Comparison of ENCODE assay signal across 8 cellular contexts in the genomic region with DNA sequence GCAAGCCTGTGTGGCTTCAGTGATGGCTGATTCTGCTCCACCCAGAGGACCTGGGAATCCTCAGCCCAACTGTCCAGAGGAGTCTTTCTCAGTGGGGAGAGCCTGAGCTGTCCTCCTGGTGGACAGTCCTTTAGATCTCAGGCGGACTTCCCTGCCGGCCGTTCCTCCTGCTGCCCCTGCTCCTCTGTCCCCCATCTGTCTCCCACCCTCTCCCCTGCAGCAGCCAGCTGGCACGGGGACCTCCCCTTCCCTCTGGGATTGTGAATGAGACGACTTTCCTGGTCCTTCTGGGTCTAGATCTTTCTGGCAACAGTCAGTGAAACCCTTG.
DNase-seq lines count a peak whose midpoint lies in the region; ATAC-seq and TF ChIP-seq lines count a peak whose summit lies in the region.

No MANE protein-coding gene starts in this region.

- TF ChIP-seq CTCF in AG09319 (IDR thresholded peaks at IDR 0.05; ENCODE audit: low read depth, low read length) (0 out of 2 replicates have a peak, but pooled peaks have one; percentile 0), IMR-90 (conservative IDR thresholded peaks at IDR 0.05; ENCODE audit: low read depth, low read length) (0 out of 2 replicates have a peak, but pooled peaks have one; percentile 12), mammary epithelial cell (conservative IDR thresholded peaks at IDR 0.05 in 1 of 2, IDR thresholded peaks at IDR 0.05 in 1 of 2; ENCODE audit: extremely low read depth in 1 of 2, insufficient read depth in 1 of 2, low read depth in 1 of 2, low read length in 2 of 2) (peak in 1 of 2 donors; percentile 3)

- H4K91ac ChIP-seq in IMR-90 (ENCODE audit: insufficient read depth, low read depth, low read length): peak overlapping the region; percentile 76

- TF ChIP-seq POLR2A in IMR-90 (IDR thresholded peaks at IDR 0.05; ENCODE audit: low read depth, low read length): no peak

- peaks cover 0 to 8% (median 2%) of the 10 kb centered on the region in 3 donors for H3K36me3 Mint-ChIP-seq in naive thymus-derived CD8-positive, alpha-beta T cell

- H3K4ac ChIP-seq in IMR-90 (ENCODE audit: low read depth, low read length): peak overlapping the region; percentile 96

- no peak for TF ChIP-seq RAD21 in IMR-90 (IDR thresholded peaks at IDR 0.05; ENCODE audit: low read length)

- no peak overlapping the region for H3K56ac ChIP-seq in IMR-90 (ENCODE audit: extremely low read depth, insufficient read depth, low read length)

- H4K8ac ChIP-seq in IMR-90 (ENCODE audit: low read depth in 2 of 2, low read length in 2 of 2): peak overlapping the region; percentile 55 to 81; a peak in 3 of 4 replicates

- peaks cover 25 to 78% (median 62%) of the 10 kb centered on the region in 4 donors for H3K4me1 Mint-ChIP-seq in naive thymus-derived CD8-positive, alpha-beta T cell

- H2AK5ac ChIP-seq in IMR-90 (ENCODE audit: low read depth, low read length): peak overlapping the region; percentile 97

- POLR2A ChIA-PET in IMR-90 (lab: Charles Lee; ENCODE audit: unreplicated experiment): no interaction called here
- POLR2A ChIA-PET in naive thymus-derived CD8-positive, alpha-beta T cell (lab: Charles Lee): interaction anchor here (0.8 to 74.5 kb wide), 8 partner anchors 7 to 89 kb away, joined by 3 to 5369 read pairs (median 194); no protein-coding TSS in a partner anchor

- H3K79me2 ChIP-seq in mammary epithelial cell (ENCODE audit: insufficient read depth, low read length): peaks cover 96% of the 10 kb centered on the region

- H2BK20ac ChIP-seq in IMR-90 (ENCODE audit: low read depth, low read length): peak overlapping the region; percentile 80

- dilution Hi-C loops in IMR-90 (cut with HindIII; ENCODE audit: low sequenced_read_pairs, unreplicated experiment): no loop called here
- dilution Hi-C loops in mammary epithelial cell (cut with HindIII; ENCODE audit: low sequenced_read_pairs): loop anchor here (5.0 kb wide), 4 partner anchors 33 to 133 kb away; no protein-coding TSS in a partner anchor

- H3K18ac ChIP-seq in IMR-90 (ENCODE audit: low read depth, low read length): peak overlapping the region; percentile 49

- H3K9me3 Mint-ChIP-seq in naive thymus-derived CD8-positive, alpha-beta T cell: no peaks in the 10 kb centered on the region

- H3K14ac ChIP-seq in IMR-90 (replicated peaks; ENCODE audit: low read depth, low read length): peak overlapping the region; percentile 97

- H2AFZ ChIP-seq in IMR-90 (replicated peaks; ENCODE audit: low read length, poor library complexity) (no peak overlapping the region), mammary epithelial cell (ENCODE audit: low read depth, low read length) (no peak overlapping the region)

- intact Hi-C loops in IMR-90 (cut with micrococcal nuclease) (no loop called here), mammary epithelial cell (cut with micrococcal nuclease) (no loop called here)

- DNase-seq in AG09319 (ENCODE audit: extremely low read depth, low read depth): no peak
- no peak for DNase-seq in IMR-90
- DNase-seq in mammary epithelial cell: no peak
- no peak for DNase-seq in naive thymus-derived CD8-positive, alpha-beta T cell
- DNase-seq in effector CD4-positive, alpha-beta T cell: no peak
- DNase-seq in 8988T: no peak
- DNase-seq in HUDEP-2 (lab: John Stamatoyannopoulos, UW; ENCODE audit: unreplicated experiment in 76 of 76): no peak

- H3K36me3 ChIP-seq in IMR-90 (ENCODE audit: control insufficient read depth, insufficient read depth, low read length) (peaks cover 12% of the 10 kb centered on the region; the same call in 1 of the 2 replicates), mammary epithelial cell (ENCODE audit: insufficient read depth, low read length) (peaks cover 7% of the 10 kb centered on the region)

- H3K27ac ChIP-seq in IMR-90 (ENCODE audit: insufficient read depth, low read length): peak overlapping the region; percentile 39
- peak overlapping the region; percentile 76 for H3K27ac ChIP-seq in mammary epithelial cell (ENCODE audit: insufficient read depth, low read depth, low read length)

- H2AK9ac ChIP-seq in IMR-90 (replicated peaks; ENCODE audit: low read depth, low read length, poor library complexity): peak overlapping the region; percentile 56

- CTCF ChIA-PET in IMR-90 (lab: Yijun Ruan, JAX) (interaction anchor here (0.8 to 1.7 kb wide), 2 partner anchors 9 to 47 kb away, joined by 3 to 4 read pairs; no protein-coding TSS in a partner anchor), mammary epithelial cell (lab: Charles Lee; ENCODE audit: low non-redundant PET) (no interaction called here)

- peak overlapping the region; percentile 4; the same call in 1 of the 3 replicates for H2BK15ac ChIP-seq in IMR-90 (ENCODE audit: low read depth, low read length)

- WGBS in IMR-90 (ENCODE audit: extremely low coverage in 2 of 2, insufficient read length in 1 of 2), 2 experiments: no CpG with 5 or more reads among the region's 5 CpGs
- WGBS in mammary epithelial cell (ENCODE audit: low coverage, missing lambda C conversion rate): 66% methylated on average over 3 of the region's 5 CpGs

- peak overlapping the region; percentile 44 for H4K5ac ChIP-seq in IMR-90 (ENCODE audit: low read depth, low read length)

- H3K4me2 ChIP-seq in IMR-90 (ENCODE audit: low read depth, low read length) (peak overlapping the region; percentile 39), mammary epithelial cell (ENCODE audit: insufficient read depth, low read depth, low read length) (peak overlapping the region; percentile 35)

- no peaks in the 10 kb centered on the region for H3K27me3 ChIP-seq in IMR-90 (ENCODE audit: control insufficient read depth, insufficient read depth, low read length)
- no peaks in the 10 kb centered on the region for H3K27me3 ChIP-seq in mammary epithelial cell (ENCODE audit: insufficient read depth, low read length)

- peak overlapping the region; percentile 70 to 90 (median 78) for H3K4me3 Mint-ChIP-seq in naive thymus-derived CD8-positive, alpha-beta T cell

- peak overlapping the region; percentile 59 for H2BK5ac ChIP-seq in IMR-90 (ENCODE audit: low read depth, low read length, poor library complexity, severe bottlenecking)

- BruUV-seq in IMR-90 (replicated peaks; lab: Mats Ljungman, UMichigan) (no TSS peak), mammary epithelial cell (replicated peaks; lab: Mats Ljungman, UMichigan) (no TSS peak)

- no peaks in the 10 kb centered on the region for H3K9me3 ChIP-seq in IMR-90 (ENCODE audit: control insufficient read depth, insufficient read depth, low read length)
- no peaks in the 10 kb centered on the region for H3K9me3 ChIP-seq in mammary epithelial cell (replicated peaks; ENCODE audit: insufficient read depth, low read length)

- H3K4me1 ChIP-seq in IMR-90 (ENCODE audit: control insufficient read depth, insufficient read depth, low read length) (peaks cover 58% of the 10 kb centered on the region), mammary epithelial cell (ENCODE audit: insufficient read depth, low read length) (peaks cover 72% of the 10 kb centered on the region)

- ATAC-seq in IMR-90 (ENCODE audit: low read depth): no peak
- ATAC-seq in naive thymus-derived CD8-positive, alpha-beta T cell: no peak
- no peak for ATAC-seq in HG03280 (IDR thresholded peaks at IDR 0.05; ENCODE audit: unreplicated experiment)

- in situ Hi-C loops in IMR-90 (cut with MboI; ENCODE audit: low sequenced_read_pairs) (loop anchor here (5.0 kb wide), 1 partner anchor 43 kb away; no protein-coding TSS in a partner anchor), mammary epithelial cell (cut with MboI; ENCODE audit: low sequenced_read_pairs in 2 of 2) (loop anchor here in 1 of 2 donors (10.0 kb wide), 1 partner anchor 96 kb away; no protein-coding TSS in a partner anchor)

- H3K23ac ChIP-seq in IMR-90 (ENCODE audit: low read depth, low read length): peak overlapping the region; percentile 97

- H2BK120ac ChIP-seq in IMR-90 (ENCODE audit: low read depth, low read length): peak overlapping the region; percentile 70

- H3K4me3 ChIP-seq in IMR-90 (ENCODE audit: insufficient read depth, low read depth, low read length): no peak overlapping the region
- no peak overlapping the region for H3K4me3 ChIP-seq in mammary epithelial cell (replicated peaks in 1 of 3; ENCODE audit: insufficient read depth in 1 of 3, low read depth in 2 of 3, low read length in 3 of 3)

- H3K27me3 Mint-ChIP-seq in naive thymus-derived CD8-positive, alpha-beta T cell: no peaks in the 10 kb centered on the region

- H3K9me1 ChIP-seq in IMR-90 (ENCODE audit: insufficient read depth, low read length): peaks cover 36% of the 10 kb centered on the region

- peaks cover 28 to 90% of the 10 kb centered on the region in 2 experiments for H3K79me1 ChIP-seq in IMR-90 (ENCODE audit: low read depth in 1 of 2, low read length in 2 of 2)

- H4K20me1 ChIP-seq in IMR-90 (ENCODE audit: insufficient read depth, low read length) (peaks cover 77% of the 10 kb centered on the region), mammary epithelial cell (ENCODE audit: insufficient read depth, low read length) (peaks cover 2% of the 10 kb centered on the region)

- H3K9ac ChIP-seq in IMR-90 (ENCODE audit: low read depth, low read length) (peak overlapping the region; percentile 6), mammary epithelial cell (ENCODE audit: insufficient read depth, low read length) (peak overlapping the region; percentile 3)

- peak overlapping the region; percentile 82 to 95 (median 90) for H3K27ac Mint-ChIP-seq in naive thymus-derived CD8-positive, alpha-beta T cell

TF ChIP-seq in IMR-90, 13 proteins besides CTCF, POLR2A, EP300 and RAD21:
- TF ChIP-seq RCOR1 (IDR thresholded peaks at IDR 0.05; ENCODE audit: insufficient replicate concordance, low read length) (no peak), FOS (IDR thresholded peaks at IDR 0.05; ENCODE audit: low read depth, low read length) (no peak), MAZ (IDR thresholded peaks at IDR 0.05; ENCODE audit: borderline replicate concordance, low read depth, low read length) (no peak), CHD1 (IDR thresholded peaks at IDR 0.05; ENCODE audit: low read depth, low read length) (no peak)
TF ChIP-seq in IMR-90: peak in this region for 0.
